ENCODE assay signal across 23 cellular contexts in genomic region chr19:3590991-3591659, GRCh38. TPM values are rescaled to one million over a fixed set of nuclear protein-coding genes. Genes with fewer than 3 reads are reported as not detected.
"Had no signal": no experiment of that assay in that cellular context is flagged by ENCODE, and none has a peak within 500 bp of the region (broad histone marks: within the 10 kb centered on the region; RNA-seq: fewer than 3 reads in every experiment).

No MANE protein-coding gene starts in this region.

- H3K27ac Mint-ChIP-seq: IgD-negative memory B cell had no signal

- H3K27ac ChIP-seq: HL-60, SJSA1, SK-N-MC had no signal

- H3K4me1 Mint-ChIP-seq: IgD-negative memory B cell had no signal

- H3K27me3 ChIP-seq: SJSA1 had no signal

- H3K36me3 Mint-ChIP-seq: IgD-negative memory B cell had no signal

- H3K4me3 ChIP-seq: SJSA1, SK-N-MC had no signal

- H3K9me3 Mint-ChIP-seq: IgD-negative memory B cell had no signal

- DNase-seq: Kasumi-1, KG1, MM.1S, NCI-H1092 treated with DMSO at 0.1 percent for 48 hours, NCI-H1436, NCI-H187, NCI-H2029, NCI-H2081 treated with DMSO at 0.1 percent for 48 hours, NCI-H2171, NCI-H226, NCI-H446, NCI-H510A, NCI-H524 treated with DMSO at 0.1 percent for 48 hours, NCI-H69, NCI-H774, Right ventricle myocardium superior, RPMI8226, SIG-M5 had no signal

- H3K4me3 Mint-ChIP-seq: IgD-negative memory B cell had no signal

- H3K9me3 ChIP-seq: SJSA1 had no signal

RNA-seq across cellular contexts. Expression of gene GIPC3, which starts 5.8 kb away (rescaled TPM):
- total RNA-seq: M059J had no signal

RNA-seq across cellular contexts. Expression of gene TBXA2R, which starts 15.6 kb away (rescaled TPM):
- total RNA-seq: SJSA1 had no signal
